Comparison of ENCODE assay signal across 1 cellular context in the genomic region with DNA sequence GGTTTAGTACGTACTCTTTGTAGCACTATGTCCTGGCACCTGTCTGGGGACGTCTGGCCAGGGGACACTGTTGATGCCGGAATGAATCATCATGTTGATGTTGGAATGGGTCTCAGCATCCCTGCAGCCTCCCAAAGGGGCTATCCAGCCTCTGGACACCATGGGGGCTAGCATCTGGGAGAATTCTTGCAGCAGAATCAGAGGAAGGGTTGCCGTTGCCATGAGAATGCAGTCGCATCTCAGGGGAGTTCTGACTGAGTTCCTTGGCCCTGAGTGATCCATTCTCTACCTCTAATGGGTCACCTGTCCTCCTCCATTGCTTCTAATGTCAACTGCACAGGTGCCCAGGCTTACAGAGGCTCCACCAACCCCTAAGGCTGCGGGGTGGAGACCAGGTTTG.
TF ChIP-seq lines count a peak whose summit lies in the region.

No MANE protein-coding gene starts in this region.

TF ChIP-seq in H1, 55 proteins besides CTCF, POLR2A, EP300 and RAD21 (continued from another document):
- TF ChIP-seq, protein P1, sequence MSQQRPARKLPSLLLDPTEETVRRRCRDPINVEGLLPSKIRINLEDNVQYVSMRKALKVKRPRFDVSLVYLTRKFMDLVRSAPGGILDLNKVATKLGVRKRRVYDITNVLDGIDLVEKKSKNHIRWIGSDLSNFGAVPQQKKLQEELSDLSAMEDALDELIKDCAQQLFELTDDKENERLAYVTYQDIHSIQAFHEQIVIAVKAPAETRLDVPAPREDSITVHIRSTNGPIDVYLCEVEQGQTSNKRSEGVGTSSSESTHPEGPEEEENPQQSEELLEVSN (IDR thresholded peaks at IDR 0.05), result no peak
- TF ChIP-seq, protein P2, sequence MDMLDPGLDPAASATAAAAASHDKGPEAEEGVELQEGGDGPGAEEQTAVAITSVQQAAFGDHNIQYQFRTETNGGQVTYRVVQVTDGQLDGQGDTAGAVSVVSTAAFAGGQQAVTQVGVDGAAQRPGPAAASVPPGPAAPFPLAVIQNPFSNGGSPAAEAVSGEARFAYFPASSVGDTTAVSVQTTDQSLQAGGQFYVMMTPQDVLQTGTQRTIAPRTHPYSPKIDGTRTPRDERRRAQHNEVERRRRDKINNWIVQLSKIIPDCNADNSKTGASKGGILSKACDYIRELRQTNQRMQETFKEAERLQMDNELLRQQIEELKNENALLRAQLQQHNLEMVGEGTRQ (IDR thresholded peaks at IDR 0.05; ENCODE audit: low read length), result no peak
- TF ChIP-seq TCF12 (IDR thresholded peaks at IDR 0.05; ENCODE audit: low read depth, low read length), result no peak
